9 cellular contexts compared by ENCODE assay signal in the genomic region with DNA sequence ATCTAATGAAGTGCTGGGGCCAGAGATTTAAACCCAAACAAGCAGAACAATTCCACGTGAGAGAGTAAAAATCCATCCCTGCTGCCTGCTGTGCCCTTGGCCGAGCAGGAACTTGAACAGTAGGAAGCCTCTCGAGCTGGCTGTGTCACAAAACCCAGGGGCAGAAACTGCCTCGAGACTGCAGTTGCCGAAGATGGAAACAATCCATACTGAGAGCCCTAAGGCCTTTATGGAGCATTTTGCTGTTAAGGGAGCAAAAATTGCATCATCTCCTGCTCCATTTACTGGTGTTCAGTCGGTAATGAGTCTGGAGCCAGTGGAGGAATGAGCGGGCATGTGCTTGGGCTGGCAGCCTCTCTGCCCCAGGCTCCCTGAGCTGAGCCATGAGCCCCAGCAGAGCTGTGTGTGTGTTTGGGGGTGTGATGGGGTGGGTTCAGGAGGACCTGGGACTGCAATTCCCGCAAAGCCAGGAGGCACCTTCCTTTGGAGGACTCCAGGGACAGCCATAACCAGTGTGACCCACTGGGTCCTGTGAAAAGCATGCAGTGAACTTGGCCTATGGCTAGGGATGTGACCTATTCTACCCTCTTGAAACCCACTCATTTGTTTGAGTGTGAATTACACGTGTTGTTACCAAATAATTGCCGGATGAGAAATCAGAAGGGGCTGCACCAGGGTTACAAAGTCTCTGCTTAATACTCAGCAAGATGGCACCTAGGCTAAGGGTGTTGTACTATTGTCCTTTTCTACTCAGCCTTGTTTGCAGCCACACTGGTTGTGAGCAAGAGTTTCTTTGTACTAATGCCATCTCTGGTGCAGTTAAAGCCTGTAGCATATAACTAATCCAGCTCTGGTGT. TPM values are rescaled to one million over a fixed set of nuclear protein-coding genes. Genes with fewer than 3 reads are reported as not detected.
DNase-seq lines count a peak whose midpoint lies in the region; ATAC-seq and TF ChIP-seq lines count a peak whose summit lies in the region.
"Had no signal": no experiment of that assay in that cellular context is flagged by ENCODE, and none has a peak within 500 bp of the region (broad histone marks: within the 10 kb centered on the region; RNA-seq: fewer than 3 reads in every experiment).

No MANE protein-coding gene starts in this region.

- H3K36me3 Mint-ChIP-seq in activated naive CD8-positive, alpha-beta T cell treated with anti-CD3 and anti-CD28 coated beads, Interleukin-2, amount 50 U/mL, for 24 hours (ENCODE audit: low read depth) = no peaks in the 10 kb centered on the region
- peaks cover 0 to 4% (median 0%) of the 10 kb centered on the region in 5 donors for H3K36me3 Mint-ChIP-seq in naive thymus-derived CD4-positive, alpha-beta T cell

- CTCF ChIA-PET in naive thymus-derived CD4-positive, alpha-beta T cell (lab: Charles Lee) = interaction anchor here (0.8 to 11.0 kb wide), 13 partner anchors 8 to 365 kb away, joined by 3 to 85 read pairs (median 5); no protein-coding TSS in a partner anchor

- no peaks in the 10 kb centered on the region for H3K27me3 ChIP-seq in naive thymus-derived CD4-positive, alpha-beta T cell (ENCODE audit: control insufficient read depth in 2 of 2, insufficient read depth in 2 of 2, low read length in 2 of 2)

- H3K9me3 ChIP-seq in naive thymus-derived CD4-positive, alpha-beta T cell (ENCODE audit: control insufficient read depth in 2 of 3, low read length in 3 of 3) = no peaks in the 10 kb centered on the region
- no peaks in the 10 kb centered on the region for H3K9me3 ChIP-seq in mucosa of descending colon

- H3K4me3 ChIP-seq in naive thymus-derived CD4-positive, alpha-beta T cell (ENCODE audit: low read length) = peak overlapping the region; percentile 28
- H3K4me3 ChIP-seq in mucosa of descending colon = no peak overlapping the region

- peak overlapping the region; percentile 46 for H3K4me3 Mint-ChIP-seq in activated naive CD8-positive, alpha-beta T cell treated with anti-CD3 and anti-CD28 coated beads, Interleukin-2, amount 50 U/mL, for 24 hours
- H3K4me3 Mint-ChIP-seq in naive thymus-derived CD4-positive, alpha-beta T cell = peak overlapping the region; percentile 43 to 82 (median 68)

- peaks cover 2% of the 10 kb centered on the region for H3K27me3 Mint-ChIP-seq in activated naive CD8-positive, alpha-beta T cell treated with anti-CD3 and anti-CD28 coated beads, Interleukin-2, amount 50 U/mL, for 24 hours
- H3K27me3 Mint-ChIP-seq in naive thymus-derived CD4-positive, alpha-beta T cell = peaks cover 0 to 16% (median 0%) of the 10 kb centered on the region in 5 donors

- H3K9me3 Mint-ChIP-seq in activated naive CD8-positive, alpha-beta T cell treated with anti-CD3 and anti-CD28 coated beads, Interleukin-2, amount 50 U/mL, for 24 hours = no peaks in the 10 kb centered on the region
- H3K9me3 Mint-ChIP-seq in naive thymus-derived CD4-positive, alpha-beta T cell = peaks cover 0 to 6% (median 0%) of the 10 kb centered on the region in 11 donors

- peak overlapping the region; percentile 15 for H3K27ac Mint-ChIP-seq in activated naive CD8-positive, alpha-beta T cell treated with anti-CD3 and anti-CD28 coated beads, Interleukin-2, amount 50 U/mL, for 24 hours
- H3K27ac Mint-ChIP-seq in naive thymus-derived CD4-positive, alpha-beta T cell = peak overlapping the region; percentile 86 to 99 (median 98)

- intact Hi-C loops in naive thymus-derived CD4-positive, alpha-beta T cell (cut with micrococcal nuclease) = loop anchor here (1.0 to 5.0 kb wide), 19 partner anchors 12 to 1077 kb away; a partner anchor contains a TSS
- intact Hi-C loops in mucosa of descending colon (cut with DNase I, micrococcal nuclease) = no loop called here

- peak overlapping the region; percentile 87 for H3K27ac ChIP-seq in naive thymus-derived CD4-positive, alpha-beta T cell (ENCODE audit: low read depth, low read length)

- H3K36me3 ChIP-seq in naive thymus-derived CD4-positive, alpha-beta T cell (ENCODE audit: control insufficient read depth in 2 of 3, insufficient read depth in 3 of 3, low read length in 3 of 3) = no peaks in the 10 kb centered on the region
- H3K36me3 ChIP-seq in mucosa of descending colon (ENCODE audit: low read depth) = no peaks in the 10 kb centered on the region

- TF ChIP-seq CTCF in mucosa of descending colon (IDR thresholded peaks at IDR 0.05) = no peak

- ATAC-seq in activated naive CD8-positive, alpha-beta T cell treated with anti-CD3 and anti-CD28 coated beads, Interleukin-2, amount 50 U/mL, for 24 hours = peak; percentile 34
- ATAC-seq in naive thymus-derived CD4-positive, alpha-beta T cell = no peak
- ATAC-seq in mucosa of descending colon = no peak

- POLR2A ChIA-PET in naive thymus-derived CD4-positive, alpha-beta T cell (lab: Charles Lee) = interaction anchor here (0.6 to 1.8 kb wide), 16 partner anchors 9 to 344 kb away, joined by 3 to 13 read pairs (median 5); a partner anchor contains a TSS

- peak; percentile 34 for DNase-seq in ELF-1 (ENCODE audit: low read depth, low spot score)
- peak; percentile 51 for DNase-seq in NCI-H1694 (lab: John Stamatoyannopoulos, UW)
- no peak for DNase-seq in activated naive CD8-positive, alpha-beta T cell treated with anti-CD3 and anti-CD28 coated beads, Interleukin-2, amount 50 U/mL, for 24 hours
- peak in 1 of 9 donors; percentile 12 for DNase-seq in naive thymus-derived CD4-positive, alpha-beta T cell
- no peak for DNase-seq in mucosa of gallbladder (ENCODE audit: low spot score)
- DNase-seq in occipital lobe (lab: John Stamatoyannopoulos, UW) = no peak
- no peak for DNase-seq in dermis blood vessel endothelial cell
- DNase-seq in mucosa of descending colon = no peak
- DNase-seq: SHP77 had no signal

- H3K4me1 ChIP-seq in naive thymus-derived CD4-positive, alpha-beta T cell (ENCODE audit: control insufficient read depth in 2 of 2, insufficient read depth in 2 of 2, low read length in 2 of 2) = peaks cover 30 to 79% of the 10 kb centered on the region in 2 donors
- no peaks in the 10 kb centered on the region for H3K4me1 ChIP-seq in mucosa of descending colon (ENCODE audit: low read depth)

- H3K4me1 Mint-ChIP-seq in activated naive CD8-positive, alpha-beta T cell treated with anti-CD3 and anti-CD28 coated beads, Interleukin-2, amount 50 U/mL, for 24 hours = peaks cover 55% of the 10 kb centered on the region
- H3K4me1 Mint-ChIP-seq in naive thymus-derived CD4-positive, alpha-beta T cell = peaks cover 25 to 90% (median 86%) of the 10 kb centered on the region in 7 donors

RNA-seq across cellular contexts. Expression of a gene that starts 58.4 kb away (rescaled TPM):
- 10 to 100 TPM in 2 of 5 experiments, 1 to 10 TPM in 3; 1.5 to 14.0 (median 7.3) TPM for total RNA-seq in naive thymus-derived CD4-positive, alpha-beta T cell
- polyA plus RNA-seq in naive thymus-derived CD4-positive, alpha-beta T cell = 1 to 10 TPM; 1.1 to 3.0 TPM
- total RNA-seq in mucosa of gallbladder (3.1 TPM), occipital lobe (16.1 TPM), dermis blood vessel endothelial cell (0.51 and 0.84 TPM in 2 replicates), mucosa of descending colon (10 to 100 TPM; 12.1 to 19.7 (median 18.4) TPM)

Comparison
In these comparisons a context has a peak if more than half of its experiments do, and no peak if none do; other contexts are left out.
1. DNase-seq: peak in ELF-1 (single experiment) and NCI-H1694 (single experiment); none in activated naive CD8-positive, alpha-beta T cell treated with anti-CD3 and anti-CD28 coated beads, Interleukin-2, amount 50 U/mL, for 24 hours (single experiment), mucosa of gallbladder (single experiment), occipital lobe (single experiment), dermis blood vessel endothelial cell (single experiment) and mucosa of descending colon (0 of 3).
2. intact Hi-C loops: an anchor here in naive thymus-derived CD4-positive, alpha-beta T cell (1.0 to 5.0 kb wide); none called in mucosa of descending colon.